ENCODE assay signal across 8 cellular contexts in the genomic region with DNA sequence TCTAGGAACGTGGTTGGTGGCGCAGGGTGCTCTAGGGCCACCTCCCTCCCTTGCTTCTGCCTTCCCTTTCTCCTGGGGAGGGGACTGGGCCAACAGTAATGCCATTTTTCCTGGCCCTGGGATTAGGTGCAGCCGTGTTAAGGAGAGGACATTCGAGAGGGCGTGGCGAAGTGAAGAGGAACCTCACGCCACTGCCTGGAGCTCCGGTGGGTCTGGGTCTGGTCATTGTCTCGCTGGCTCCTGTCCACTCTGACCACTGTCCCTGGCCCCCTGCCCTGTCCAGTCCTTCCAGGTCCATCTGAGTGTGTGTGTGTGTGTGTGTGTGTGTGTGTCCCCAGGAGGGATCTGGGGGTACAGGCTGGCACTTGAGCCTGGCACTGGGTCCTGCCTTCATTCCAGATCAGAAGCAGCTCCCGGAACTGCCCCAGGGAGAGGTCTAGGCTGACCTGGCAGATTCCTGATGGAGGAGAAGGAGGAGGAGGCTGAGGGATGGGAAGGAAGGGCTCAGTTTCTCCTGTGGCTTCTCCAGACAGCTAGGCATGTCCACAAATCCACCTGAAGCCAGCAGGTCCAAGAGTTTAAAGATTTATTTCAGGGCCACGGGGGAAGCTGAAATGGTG. TPM values are rescaled to one million over a fixed set of nuclear protein-coding genes. Genes with fewer than 3 reads are reported as not detected.
A peak's percentile ranks its signal among the peaks of the same experiment; 100 is the strongest.
DNase-seq lines count a peak whose midpoint lies in the region; ATAC-seq and TF ChIP-seq lines count a peak whose summit lies in the region.

A gene (plus strand): TSS at position 111 of the 620 bp plus-strand sequence. CDS start 13,124 bp downstream, outside the sequence.

- ATAC-seq in mucosa of descending colon: peak; percentile 1
- ATAC-seq in thoracic aorta (ENCODE audit: insufficient number of reproducible peaks, low FRiP score, low read depth): no peak
- no peak for ATAC-seq in GM21390 (IDR thresholded peaks at IDR 0.05; ENCODE audit: unreplicated experiment)
- no peak for ATAC-seq in GM19351 (IDR thresholded peaks at IDR 0.05; ENCODE audit: unreplicated experiment)

- 85% methylated on average over 9 of the region's 11 CpGs for WGBS in esophagus muscularis mucosa

- no peak within 1 kb of the TSS for H2AFZ ChIP-seq in PC-9

- TF ChIP-seq POLR2A in esophagus muscularis mucosa (IDR thresholded peaks at IDR 0.05; ENCODE audit: low read depth): no peak

- intact Hi-C loops in PC-9 (cut with micrococcal nuclease; ENCODE audit: unreplicated experiment) (no loop called here), esophagus muscularis mucosa (cut with DNase I) (no loop called here), mucosa of descending colon (cut with DNase I, micrococcal nuclease) (no loop called here)

- BruUV-seq in PC-9 (replicated peaks; lab: Mats Ljungman, UMichigan): no TSS peak

- H3K36me3 ChIP-seq in PC-9 (ENCODE audit: low read depth): no peaks in the 10 kb centered on the region
- no peaks in the 10 kb centered on the region for H3K36me3 ChIP-seq in esophagus muscularis mucosa
- no peaks in the 10 kb centered on the region for H3K36me3 ChIP-seq in mucosa of descending colon (ENCODE audit: low read depth)
- H3K36me3 ChIP-seq in thoracic aorta: no peaks in the 10 kb centered on the region

- H3K4me3 ChIP-seq in PC-9: no peak within 1 kb of the TSS
- no peak within 1 kb of the TSS for H3K4me3 ChIP-seq in esophagus muscularis mucosa
- H3K4me3 ChIP-seq in mucosa of descending colon: no peak within 1 kb of the TSS
- peak within 1 kb of the TSS; percentile 24 for H3K4me3 ChIP-seq in thoracic aorta

- peaks cover 81% of the 10 kb centered on the region for H3K79me2 ChIP-seq in PC-9 (ENCODE audit: low read depth)

- H3K27ac ChIP-seq in PC-9 (no peak within 1 kb of the TSS), esophagus muscularis mucosa (replicated peaks in 1 of 4) (peak within 1 kb of the TSS; percentile 45 to 61 (median 55)), thoracic aorta (peak within 1 kb of the TSS; percentile 90)

- H3K27me3 ChIP-seq in PC-9 (ENCODE audit: insufficient read depth, low read depth) (no peaks in the 10 kb centered on the region), esophagus muscularis mucosa (no peaks in the 10 kb centered on the region), thoracic aorta (replicated peaks; ENCODE audit: insufficient read depth) (no peaks in the 10 kb centered on the region)

- H3F3A ChIP-seq in PC-9 (ENCODE audit: insufficient read depth, low read depth): peaks cover 7% of the 10 kb centered on the region; the same call in 1 of the 2 replicates

- H3K9me2 ChIP-seq in PC-9 (ENCODE audit: insufficient read depth): no peaks in the 10 kb centered on the region

- POLR2A ChIA-PET in PC-9 (lab: Charles Lee; ENCODE audit: unreplicated experiment): no interaction called here

- H4K20me1 ChIP-seq in PC-9 (ENCODE audit: insufficient read depth): peaks cover 91% of the 10 kb centered on the region

- H3K4me1 ChIP-seq in PC-9 (replicated peaks; ENCODE audit: insufficient read depth): peaks cover 23% of the 10 kb centered on the region
- peaks cover 96 to 100% (median 99%) of the 10 kb centered on the region in 4 donors for H3K4me1 ChIP-seq in esophagus muscularis mucosa
- H3K4me1 ChIP-seq in mucosa of descending colon (ENCODE audit: low read depth): peaks cover 83% of the 10 kb centered on the region
- H3K4me1 ChIP-seq in thoracic aorta (ENCODE audit: control insufficient read depth in 1 of 2, low read depth in 2 of 2): peaks cover 59 to 97% of the 10 kb centered on the region in 2 donors

- DNase-seq in PC-9 (no peak), esophagus muscularis mucosa (ENCODE audit: extremely low spot score) (no peak), mucosa of descending colon (peak in 1 of 3 donors; percentile 53), thoracic aorta (ENCODE audit: low spot score) (no peak), NCI-H510A (lab: John Stamatoyannopoulos, UW) (no peak), D341Med (ENCODE audit: low spot score) (no peak)

- no peak for TF ChIP-seq CTCF in PC-9 (conservative IDR thresholded peaks at IDR 0.05)
- no peak for TF ChIP-seq CTCF in esophagus muscularis mucosa (IDR thresholded peaks at IDR 0.05)
- TF ChIP-seq CTCF in mucosa of descending colon (IDR thresholded peaks at IDR 0.05): no peak
- no peak for TF ChIP-seq CTCF in thoracic aorta (IDR thresholded peaks at IDR 0.05)

- CTCF ChIA-PET in PC-9 (lab: Charles Lee): no interaction called here

- H3K9me3 ChIP-seq in PC-9 (ENCODE audit: insufficient read depth, low read depth): no peaks in the 10 kb centered on the region
- no peaks in the 10 kb centered on the region for H3K9me3 ChIP-seq in esophagus muscularis mucosa
- no peaks in the 10 kb centered on the region for H3K9me3 ChIP-seq in mucosa of descending colon
- no peaks in the 10 kb centered on the region for H3K9me3 ChIP-seq in thoracic aorta

- no peak for TF ChIP-seq EP300 in esophagus muscularis mucosa (IDR thresholded peaks at IDR 0.05)

- H3K4me2 ChIP-seq in PC-9: no peak within 1 kb of the TSS

RNA-seq across cellular contexts. Expression of the gene that starts here (rescaled TPM):
- total RNA-seq in PC-9 (2021) (94.3 and 100.0 TPM in 2 replicates), esophagus muscularis mucosa (100 to 1,000 TPM in 1 of 4 donors, 10 to 100 TPM in 3; 48.2 to 113 (median 74.5) TPM), mucosa of descending colon (10 to 100 TPM; 58.1 to 66.5 (median 60.6) TPM), thoracic aorta (100 to 1,000 TPM; 112 to 131 TPM)
